ENCODE assay signal across 17 cellular contexts in genomic region chr7:75531359-75531821, GRCh38. TPM values are rescaled to one million over a fixed set of nuclear protein-coding genes. Genes with fewer than 3 reads are reported as not detected.
DNase-seq lines count a peak whose midpoint lies in the region; ATAC-seq and TF ChIP-seq lines count a peak whose summit lies in the region.
"Had no signal": no experiment of that assay in that cellular context is flagged by ENCODE, and none has a peak within 500 bp of the region (broad histone marks: within the 10 kb centered on the region; RNA-seq: fewer than 3 reads in every experiment).

No MANE protein-coding gene starts in this region.

- no peak overlapping the region for H3K4me2 ChIP-seq in IMR-90 (ENCODE audit: low read depth, low read length)

- no TSS peak for BruUV-seq in IMR-90 (replicated peaks; lab: Mats Ljungman, UMichigan)

- intact Hi-C loops in IMR-90 (cut with micrococcal nuclease): no loop called here

- peaks cover 25% of the 10 kb centered on the region for H3K4me1 Mint-ChIP-seq in nephron progenitor cell
- H3K4me1 Mint-ChIP-seq in T-helper 2 cell treated with Interferon-gamma antibody and Interleukin-4, amounts not matched to agents 5 μg/mL and 100 μg/mL, for 36 hours (ENCODE audit: low read depth): peaks cover 15% of the 10 kb centered on the region

- H3K4me3 Mint-ChIP-seq in nephron progenitor cell: no peak overlapping the region
- H3K4me3 Mint-ChIP-seq in T-helper 2 cell treated with Interferon-gamma antibody and Interleukin-4, amounts not matched to agents 5 μg/mL and 100 μg/mL, for 36 hours: no peak overlapping the region
- H3K4me3 Mint-ChIP-seq: activated naive CD8-positive, alpha-beta T cell treated with anti-CD3 and anti-CD28 coated beads, Interleukin-2, amount 50 U/mL, for 24 hours had no signal

- H4K91ac ChIP-seq in IMR-90 (ENCODE audit: insufficient read depth, low read depth, low read length): no peak overlapping the region

- no peaks in the 10 kb centered on the region; the same call in 1 of the 2 replicates for H3K27me3 ChIP-seq in IMR-90 (ENCODE audit: control insufficient read depth, insufficient read depth, low read length)
- H3K27me3 ChIP-seq: dorsolateral prefrontal cortex had no signal

- no peak overlapping the region for H3K27ac ChIP-seq in IMR-90 (ENCODE audit: insufficient read depth, low read length)
- H3K27ac ChIP-seq: prostate gland had no signal

- no peak overlapping the region for H2BK15ac ChIP-seq in IMR-90 (ENCODE audit: low read depth, low read length)

- H2BK20ac ChIP-seq in IMR-90 (ENCODE audit: low read depth, low read length): no peak overlapping the region

- H2BK5ac ChIP-seq in IMR-90 (ENCODE audit: low read depth, low read length, poor library complexity, severe bottlenecking): no peak overlapping the region

- H3K9me1 ChIP-seq in IMR-90 (ENCODE audit: insufficient read depth, low read length): peaks cover 11% of the 10 kb centered on the region; the same call in 1 of the 2 replicates

- H3K56ac ChIP-seq in IMR-90 (ENCODE audit: extremely low read depth, insufficient read depth, low read length): no peak overlapping the region

- H3K4me1 ChIP-seq in IMR-90 (ENCODE audit: control insufficient read depth, insufficient read depth, low read length): peaks cover 7% of the 10 kb centered on the region

- CTCF ChIA-PET in IMR-90 (lab: Yijun Ruan, JAX): no interaction called here

- no peak overlapping the region for H4K8ac ChIP-seq in IMR-90 (ENCODE audit: low read depth in 2 of 2, low read length in 2 of 2)

- no peak overlapping the region for H4K5ac ChIP-seq in IMR-90 (ENCODE audit: low read depth, low read length)

- POLR2A ChIA-PET in IMR-90 (lab: Charles Lee; ENCODE audit: unreplicated experiment): interaction anchor here (0.6 kb wide), 1 partner anchor 108 kb away, joined by 5 read pairs; no protein-coding TSS in a partner anchor

- no peak overlapping the region for H3K18ac ChIP-seq in IMR-90 (ENCODE audit: low read depth, low read length)

- no peak overlapping the region for H3K4me3 ChIP-seq in IMR-90 (ENCODE audit: insufficient read depth, low read depth, low read length)
- H3K4me3 ChIP-seq: dorsolateral prefrontal cortex, lung, prostate gland had no signal

- H2AK9ac ChIP-seq in IMR-90 (replicated peaks; ENCODE audit: low read depth, low read length, poor library complexity): no peak overlapping the region

- peaks cover 4% of the 10 kb centered on the region for H3K36me3 Mint-ChIP-seq in nephron progenitor cell (ENCODE audit: low read depth)
- peaks cover 4% of the 10 kb centered on the region for H3K36me3 Mint-ChIP-seq in T-helper 2 cell treated with Interferon-gamma antibody and Interleukin-4, amounts not matched to agents 5 μg/mL and 100 μg/mL, for 36 hours (ENCODE audit: low read depth)

- in situ Hi-C loops in IMR-90 (cut with MboI; ENCODE audit: low sequenced_read_pairs): loop anchor here (10.0 to 25.0 kb wide), 2 partner anchors 223 to 506 kb away; partner anchors contain the start of genes MDH2 and STYXL1

- H3K9ac ChIP-seq in IMR-90 (ENCODE audit: low read depth, low read length): no peak overlapping the region

- DNase-seq in EL: peak; percentile 8
- peak; percentile 17 for DNase-seq in IMR-90
- DNase-seq in cerebellar cortex (ENCODE audit: low spot score): peak; percentile 14
- no peak for DNase-seq in nephron progenitor cell
- DNase-seq in T-helper 2 cell treated with Interferon-gamma antibody and Interleukin-4, amounts not matched to agents 5 μg/mL and 100 μg/mL, for 36 hours (ENCODE audit: low spot score): no peak
- DNase-seq in effector CD8-positive, alpha-beta T cell (lab: John Stamatoyannopoulos, UW): no peak
- DNase-seq: activated naive CD8-positive, alpha-beta T cell treated with anti-CD3 and anti-CD28 coated beads, Interleukin-2, amount 50 U/mL, for 24 hours; CD4-positive, CD25-positive, alpha-beta regulatory T cell; NCI-H2029; OCI-M1; T1000 had no signal

- H2BK120ac ChIP-seq in IMR-90 (ENCODE audit: low read depth, low read length): no peak overlapping the region

- no peak for TF ChIP-seq POLR2A in IMR-90 (IDR thresholded peaks at IDR 0.05; ENCODE audit: low read depth, low read length)

- no peak overlapping the region for H3K4ac ChIP-seq in IMR-90 (ENCODE audit: low read depth, low read length)

- ATAC-seq in IMR-90 (ENCODE audit: low read depth) (no peak), GM18520 (IDR thresholded peaks at IDR 0.05; ENCODE audit: unreplicated experiment) (no peak), HG02588 (IDR thresholded peaks at IDR 0.05; ENCODE audit: unreplicated experiment) (no peak)
- ATAC-seq: activated naive CD8-positive, alpha-beta T cell treated with anti-CD3 and anti-CD28 coated beads, Interleukin-2, amount 50 U/mL, for 24 hours had no signal

- dilution Hi-C loops in IMR-90 (cut with HindIII; ENCODE audit: low sequenced_read_pairs, unreplicated experiment): no loop called here

- no peak for TF ChIP-seq RAD21 in IMR-90 (IDR thresholded peaks at IDR 0.05; ENCODE audit: low read length)

- H3K9me3 ChIP-seq in IMR-90 (ENCODE audit: control insufficient read depth, insufficient read depth, low read length): no peaks in the 10 kb centered on the region
- H3K9me3 ChIP-seq: prostate gland had no signal

- H3K23ac ChIP-seq in IMR-90 (ENCODE audit: low read depth, low read length): no peak overlapping the region

- no peak overlapping the region for H3K14ac ChIP-seq in IMR-90 (replicated peaks; ENCODE audit: low read depth, low read length)

- H4K20me1 ChIP-seq in IMR-90 (ENCODE audit: insufficient read depth, low read length): peaks cover 23% of the 10 kb centered on the region

- H2AK5ac ChIP-seq in IMR-90 (ENCODE audit: low read depth, low read length): 0 out of 2 replicates have a peak overlapping the region, but pooled peaks have one; percentile 13

- H3K27me3 Mint-ChIP-seq in nephron progenitor cell (ENCODE audit: low read depth, poor library complexity): peaks cover 2% of the 10 kb centered on the region
- no peaks in the 10 kb centered on the region for H3K27me3 Mint-ChIP-seq in T-helper 2 cell treated with Interferon-gamma antibody and Interleukin-4, amounts not matched to agents 5 μg/mL and 100 μg/mL, for 36 hours (ENCODE audit: low read depth)
- H3K27me3 Mint-ChIP-seq: activated naive CD8-positive, alpha-beta T cell treated with anti-CD3 and anti-CD28 coated beads, Interleukin-2, amount 50 U/mL, for 24 hours; CD4-positive, CD25-positive, alpha-beta regulatory T cell had no signal

- peaks cover 2 to 14% of the 10 kb centered on the region in 2 experiments; a peak in 2 of 4 replicates for H3K79me1 ChIP-seq in IMR-90 (ENCODE audit: low read depth in 1 of 2, low read length in 2 of 2)

- H3K9me3 Mint-ChIP-seq in nephron progenitor cell: no peaks in the 10 kb centered on the region
- no peaks in the 10 kb centered on the region for H3K9me3 Mint-ChIP-seq in T-helper 2 cell treated with Interferon-gamma antibody and Interleukin-4, amounts not matched to agents 5 μg/mL and 100 μg/mL, for 36 hours
- H3K9me3 Mint-ChIP-seq: activated naive CD8-positive, alpha-beta T cell treated with anti-CD3 and anti-CD28 coated beads, Interleukin-2, amount 50 U/mL, for 24 hours; CD4-positive, CD25-positive, alpha-beta regulatory T cell had no signal

- peak overlapping the region; percentile 32 for H3K27ac Mint-ChIP-seq in nephron progenitor cell
- no peak overlapping the region for H3K27ac Mint-ChIP-seq in T-helper 2 cell treated with Interferon-gamma antibody and Interleukin-4, amounts not matched to agents 5 μg/mL and 100 μg/mL, for 36 hours
- H3K27ac Mint-ChIP-seq: activated naive CD8-positive, alpha-beta T cell treated with anti-CD3 and anti-CD28 coated beads, Interleukin-2, amount 50 U/mL, for 24 hours; CD4-positive, CD25-positive, alpha-beta regulatory T cell had no signal

- TF ChIP-seq CTCF in IMR-90 (conservative IDR thresholded peaks at IDR 0.05; ENCODE audit: low read depth, low read length) (no peak), nephron progenitor cell (IDR thresholded peaks at IDR 0.05) (no peak)

- WGBS in IMR-90 (ENCODE audit: extremely low coverage in 2 of 2, insufficient read length in 1 of 2), 2 experiments: 86% methylated on average over 4 of the region's 6 CpGs; no CpG with 5 or more reads in 1 of the 2 experiments

- H2AFZ ChIP-seq in IMR-90 (replicated peaks; ENCODE audit: low read length, poor library complexity): no peak overlapping the region

- peaks cover 3% of the 10 kb centered on the region; the same call in 1 of the 2 replicates for H3K36me3 ChIP-seq in IMR-90 (ENCODE audit: control insufficient read depth, insufficient read depth, low read length)
- H3K36me3 ChIP-seq: prostate gland had no signal

TF ChIP-seq in IMR-90, 13 proteins besides CTCF, POLR2A, EP300 and RAD21 (continues in another document):
- TF ChIP-seq FOS (IDR thresholded peaks at IDR 0.05; ENCODE audit: low read depth, low read length): no peak
- no peak for TF ChIP-seq BHLHE40 (IDR thresholded peaks at IDR 0.05; ENCODE audit: low read depth, low read length)
- no peak for TF ChIP-seq ELK1 (IDR thresholded peaks at IDR 0.05; ENCODE audit: borderline replicate concordance, low read depth, low read length)
- TF ChIP-seq MAFK (IDR thresholded peaks at IDR 0.05; ENCODE audit: low read depth, low read length): no peak
- no peak for TF ChIP-seq RFX5 (IDR thresholded peaks at IDR 0.05; ENCODE audit: low read depth, low read length)
- TF ChIP-seq SMC3 (IDR thresholded peaks at IDR 0.05; ENCODE audit: low read depth, low read length): no peak
- TF ChIP-seq CHD1 (IDR thresholded peaks at IDR 0.05; ENCODE audit: low read depth, low read length): no peak
- TF ChIP-seq MXI1 (IDR thresholded peaks at IDR 0.05; ENCODE audit: borderline replicate concordance, low read depth, low read length): no peak
- TF ChIP-seq CEBPB (IDR thresholded peaks at IDR 0.05; ENCODE audit: low read depth, low read length): no peak

RNA-seq across cellular contexts. Expression of gene SPDYE5, which starts 39.3 kb away (rescaled TPM):
- not detected in 2 replicates for total RNA-seq in IMR-90 (2012; rRNA removed)
- polyA plus RNA-seq in IMR-90 (2012; rRNA removed): not detected in 2 replicates
- polyA plus RNA-seq in IMR-90 (2012; cell fraction: cytosol; rRNA removed): not detected in 2 replicates
- 0.03 TPM in 1 of 2 replicates, not detected in the other for polyA plus RNA-seq in IMR-90 (2012; cell fraction: nucleus; rRNA removed; ENCODE audit: low replicate concordance)
- total RNA-seq: CD4-positive, CD25-positive, alpha-beta regulatory T cell; glomerular endothelial cell had no signal

RNA-seq across cellular contexts. Expression of gene POM121C, which starts 45.3 kb away (rescaled TPM):
- total RNA-seq in IMR-90 (2012; rRNA removed): 6.1 and 7.8 TPM in 2 replicates
- 18.3 and 20.4 TPM in 2 replicates for polyA plus RNA-seq in IMR-90 (2012; rRNA removed)
- polyA plus RNA-seq in IMR-90 (2012; cell fraction: cytosol; rRNA removed): 11.2 and 16.7 TPM in 2 replicates
- polyA plus RNA-seq in IMR-90 (2012; cell fraction: nucleus; rRNA removed; ENCODE audit: low replicate concordance): 32.8 and 47.9 TPM in 2 replicates

Comparison
In these comparisons a context has a peak if more than half of its experiments do, and no peak if none do; other contexts are left out.
1. DNase-seq: peak in EL (single experiment), IMR-90 (single experiment) and cerebellar cortex (single experiment); none in nephron progenitor cell (single experiment), T-helper 2 cell treated with Interferon-gamma antibody and Interleukin-4, amounts not matched to agents 5 μg/mL and 100 μg/mL, for 36 hours (single experiment) and effector CD8-positive, alpha-beta T cell (single experiment).